In the genomic region with DNA sequence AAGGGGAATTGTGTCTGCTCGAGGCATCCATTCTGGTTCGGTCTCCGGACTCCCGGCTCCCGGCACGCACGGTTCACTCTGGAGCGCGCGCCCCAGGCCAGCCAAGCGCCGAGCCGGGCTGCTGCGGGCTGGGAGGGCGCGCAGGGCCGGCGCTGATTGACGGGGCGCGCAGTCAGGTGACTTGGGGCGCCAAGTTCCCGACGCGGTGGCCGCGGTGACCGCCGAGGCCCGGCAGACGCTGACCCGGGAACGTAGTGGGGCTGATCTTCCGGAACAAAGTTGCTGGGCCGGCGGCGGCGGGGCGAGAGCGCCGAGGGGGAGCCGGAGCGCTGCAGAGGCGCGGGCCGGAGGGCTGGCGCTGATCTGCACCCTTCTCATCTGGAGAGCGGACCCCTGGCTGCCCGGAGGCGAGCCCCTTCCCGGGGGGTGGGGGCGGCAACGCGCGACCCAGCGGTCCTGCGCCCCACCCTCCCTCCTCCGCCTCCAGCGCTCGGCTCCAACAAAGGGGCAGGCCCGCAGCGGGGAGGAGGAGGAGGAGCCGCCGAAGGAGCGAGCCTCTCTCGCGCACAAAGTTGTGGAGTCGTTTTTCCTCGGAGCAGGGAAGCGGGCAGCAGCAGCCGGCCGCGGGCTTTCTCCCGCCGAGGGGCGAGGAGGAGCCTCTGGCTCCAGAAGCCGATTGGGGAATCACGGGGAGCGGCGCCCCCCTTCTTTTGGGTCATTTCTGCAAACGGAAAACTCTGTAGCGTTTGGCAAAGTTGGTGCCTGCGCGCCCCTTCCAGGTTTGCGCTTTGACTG, we compare ENCODE assay signal across 1 cellular context.
TF ChIP-seq lines count a peak whose summit lies in the region.

UTRN (plus strand) TSS at position 583 of the 795 bp plus-strand sequence. CDS start 6,494 bp downstream, outside the sequence.

TF ChIP-seq in HepG2, 621 proteins besides CTCF, POLR2A, EP300 and RAD21 (continued from another document and continues in another):
- TF ChIP-seq, protein P1, sequence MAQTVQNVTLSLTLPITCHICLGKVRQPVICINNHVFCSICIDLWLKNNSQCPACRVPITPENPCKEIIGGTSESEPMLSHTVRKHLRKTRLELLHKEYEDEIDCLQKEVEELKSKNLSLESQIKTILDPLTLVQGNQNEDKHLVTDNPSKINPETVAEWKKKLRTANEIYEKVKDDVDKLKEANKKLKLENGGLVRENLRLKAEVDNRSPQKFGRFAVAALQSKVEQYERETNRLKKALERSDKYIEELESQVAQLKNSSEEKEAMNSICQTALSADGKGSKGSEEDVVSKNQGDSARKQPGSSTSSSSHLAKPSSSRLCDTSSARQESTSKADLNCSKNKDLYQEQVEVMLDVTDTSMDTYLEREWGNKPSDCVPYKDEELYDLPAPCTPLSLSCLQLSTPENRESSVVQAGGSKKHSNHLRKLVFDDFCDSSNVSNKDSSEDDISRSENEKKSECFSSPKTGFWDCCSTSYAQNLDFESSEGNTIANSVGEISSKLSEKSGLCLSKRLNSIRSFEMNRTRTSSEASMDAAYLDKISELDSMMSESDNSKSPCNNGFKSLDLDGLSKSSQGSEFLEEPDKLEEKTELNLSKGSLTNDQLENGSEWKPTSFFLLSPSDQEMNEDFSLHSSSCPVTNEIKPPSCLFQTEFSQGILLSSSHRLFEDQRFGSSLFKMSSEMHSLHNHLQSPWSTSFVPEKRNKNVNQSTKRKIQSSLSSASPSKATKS (CRISPR knock-in tag; IDR thresholded peaks at IDR 0.05) = no peak; the same call in 1 of the 2 replicates
- no peak for TF ChIP-seq ZC3H4 (CRISPR knock-in tag; IDR thresholded peaks at IDR 0.05; ENCODE audit: borderline replicate concordance)
- TF ChIP-seq FOXJ3 (CRISPR knock-in tag; IDR thresholded peaks at IDR 0.05; ENCODE audit: borderline replicate concordance) = peak; percentile 25; the same call in 1 of the 2 replicates
- peak; percentile 98 for TF ChIP-seq ZKSCAN1 (IDR thresholded peaks at IDR 0.05; ENCODE audit: low read length)
- TF ChIP-seq, protein P2, sequence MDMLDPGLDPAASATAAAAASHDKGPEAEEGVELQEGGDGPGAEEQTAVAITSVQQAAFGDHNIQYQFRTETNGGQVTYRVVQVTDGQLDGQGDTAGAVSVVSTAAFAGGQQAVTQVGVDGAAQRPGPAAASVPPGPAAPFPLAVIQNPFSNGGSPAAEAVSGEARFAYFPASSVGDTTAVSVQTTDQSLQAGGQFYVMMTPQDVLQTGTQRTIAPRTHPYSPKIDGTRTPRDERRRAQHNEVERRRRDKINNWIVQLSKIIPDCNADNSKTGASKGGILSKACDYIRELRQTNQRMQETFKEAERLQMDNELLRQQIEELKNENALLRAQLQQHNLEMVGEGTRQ (IDR thresholded peaks at IDR 0.05; ENCODE audit: low read depth, low read length) = peak; percentile 43; the same call in 1 of the 2 replicates
- TF ChIP-seq, protein P2 (CRISPR knock-in tag; IDR thresholded peaks at IDR 0.05; ENCODE audit: borderline replicate concordance) = peak; percentile 74; the same call in 1 of the 2 replicates
- no peak for TF ChIP-seq ZNF644 (CRISPR knock-in tag; IDR thresholded peaks at IDR 0.05; ENCODE audit: low read depth)
- TF ChIP-seq ZNF441 (CRISPR knock-in tag; IDR thresholded peaks at IDR 0.05; ENCODE audit: borderline replicate concordance) = peak; percentile 81
- no peak for TF ChIP-seq ZNF12 (CRISPR knock-in tag; IDR thresholded peaks at IDR 0.05)
- peak; percentile 78; the same call in 1 of the 2 replicates for TF ChIP-seq ZNF430 (CRISPR knock-in tag; IDR thresholded peaks at IDR 0.05)
- no peak for TF ChIP-seq ZNF879 (CRISPR knock-in tag; IDR thresholded peaks at IDR 0.05)
- peak; percentile 99 for TF ChIP-seq MYPOP (CRISPR knock-in tag; IDR thresholded peaks at IDR 0.05)
- TF ChIP-seq ZNF543 (CRISPR knock-in tag; IDR thresholded peaks at IDR 0.05) = peak; percentile 82
- TF ChIP-seq ZMAT3 (CRISPR knock-in tag; conservative IDR thresholded peaks at IDR 0.05) = peak; percentile 97
- peak; percentile 9; the same call in 1 of the 2 replicates for TF ChIP-seq CBX5 (CRISPR knock-in tag; IDR thresholded peaks at IDR 0.05; ENCODE audit: borderline replicate concordance)
- TF ChIP-seq ZIK1 (CRISPR knock-in tag; IDR thresholded peaks at IDR 0.05; ENCODE audit: borderline replicate concordance, low read depth) = peak; percentile 91
- 0 out of 2 replicates have a peak, but pooled peaks have one; percentile 25 for TF ChIP-seq ZMYM3 (CRISPR knock-in tag; IDR thresholded peaks at IDR 0.05)
- peak; percentile 93 for TF ChIP-seq HDAC1 (CRISPR knock-in tag; IDR thresholded peaks at IDR 0.05)
- TF ChIP-seq TBP (CRISPR knock-in tag; IDR thresholded peaks at IDR 0.05) = peak; percentile 86; the same call in 1 of the 2 replicates
- no peak for TF ChIP-seq ZNF513 (CRISPR knock-in tag; conservative IDR thresholded peaks at IDR 0.05)
- TF ChIP-seq CCAR2 (optimal IDR thresholded peaks at IDR 0.05; ENCODE audit: low read depth, low read length) = no peak
- peak; percentile 74; the same call in 1 of the 2 replicates for TF ChIP-seq ZNF276 (CRISPR knock-in tag; IDR thresholded peaks at IDR 0.05; ENCODE audit: low read depth)
- no peak for TF ChIP-seq DNMT3B (CRISPR knock-in tag; conservative IDR thresholded peaks at IDR 0.05)
- TF ChIP-seq, protein P3, sequence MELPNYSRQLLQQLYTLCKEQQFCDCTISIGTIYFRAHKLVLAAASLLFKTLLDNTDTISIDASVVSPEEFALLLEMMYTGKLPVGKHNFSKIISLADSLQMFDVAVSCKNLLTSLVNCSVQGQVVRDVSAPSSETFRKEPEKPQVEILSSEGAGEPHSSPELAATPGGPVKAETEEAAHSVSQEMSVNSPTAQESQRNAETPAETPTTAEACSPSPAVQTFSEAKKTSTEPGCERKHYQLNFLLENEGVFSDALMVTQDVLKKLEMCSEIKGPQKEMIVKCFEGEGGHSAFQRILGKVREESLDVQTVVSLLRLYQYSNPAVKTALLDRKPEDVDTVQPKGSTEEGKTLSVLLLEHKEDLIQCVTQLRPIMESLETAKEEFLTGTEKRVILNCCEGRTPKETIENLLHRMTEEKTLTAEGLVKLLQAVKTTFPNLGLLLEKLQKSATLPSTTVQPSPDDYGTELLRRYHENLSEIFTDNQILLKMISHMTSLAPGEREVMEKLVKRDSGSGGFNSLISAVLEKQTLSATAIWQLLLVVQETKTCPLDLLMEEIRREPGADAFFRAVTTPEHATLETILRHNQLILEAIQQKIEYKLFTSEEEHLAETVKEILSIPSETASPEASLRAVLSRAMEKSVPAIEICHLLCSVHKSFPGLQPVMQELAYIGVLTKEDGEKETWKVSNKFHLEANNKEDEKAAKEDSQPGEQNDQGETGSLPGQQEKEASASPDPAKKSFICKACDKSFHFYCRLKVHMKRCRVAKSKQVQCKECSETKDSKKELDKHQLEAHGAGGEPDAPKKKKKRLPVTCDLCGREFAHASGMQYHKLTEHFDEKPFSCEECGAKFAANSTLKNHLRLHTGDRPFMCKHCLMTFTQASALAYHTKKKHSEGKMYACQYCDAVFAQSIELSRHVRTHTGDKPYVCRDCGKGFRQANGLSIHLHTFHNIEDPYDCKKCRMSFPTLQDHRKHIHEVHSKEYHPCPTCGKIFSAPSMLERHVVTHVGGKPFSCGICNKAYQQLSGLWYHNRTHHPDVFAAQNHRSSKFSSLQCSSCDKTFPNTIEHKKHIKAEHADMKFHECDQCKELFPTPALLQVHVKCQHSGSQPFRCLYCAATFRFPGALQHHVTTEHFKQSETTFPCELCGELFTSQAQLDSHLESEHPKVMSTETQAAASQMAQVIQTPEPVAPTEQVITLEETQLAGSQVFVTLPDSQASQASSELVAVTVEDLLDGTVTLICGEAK (IDR thresholded peaks at IDR 0.05) = no peak
- TF ChIP-seq, protein P3 (CRISPR knock-in tag; IDR thresholded peaks at IDR 0.05) = peak; percentile 82
- peak; percentile 31; the same call in 1 of the 2 replicates for TF ChIP-seq GPN1 (CRISPR knock-in tag; IDR thresholded peaks at IDR 0.05; ENCODE audit: borderline replicate concordance)
- peak; percentile 96 for TF ChIP-seq ZNF891 (CRISPR knock-in tag; IDR thresholded peaks at IDR 0.05)
- TF ChIP-seq SALL2 (CRISPR knock-in tag; IDR thresholded peaks at IDR 0.05) = peak; percentile 94
- TF ChIP-seq KAT7 (CRISPR knock-in tag; IDR thresholded peaks at IDR 0.05; ENCODE audit: borderline replicate concordance) = peak; percentile 99
- peak; percentile 37; the same call in 1 of the 2 replicates for TF ChIP-seq RAD51 (IDR thresholded peaks at IDR 0.05; ENCODE audit: borderline replicate concordance)
- TF ChIP-seq ZNF747 (CRISPR knock-in tag; IDR thresholded peaks at IDR 0.05; ENCODE audit: borderline replicate concordance) = peak; percentile 99
- peak; percentile 77 for TF ChIP-seq ETV5 (CRISPR knock-in tag; IDR thresholded peaks at IDR 0.05; ENCODE audit: borderline replicate concordance)
- TF ChIP-seq, protein P4, sequence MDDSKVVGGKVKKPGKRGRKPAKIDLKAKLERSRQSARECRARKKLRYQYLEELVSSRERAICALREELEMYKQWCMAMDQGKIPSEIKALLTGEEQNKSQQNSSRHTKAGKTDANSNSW (CRISPR knock-in tag; IDR thresholded peaks at IDR 0.05; ENCODE audit: borderline replicate concordance) = no peak; the same call in 1 of the 2 replicates
- peak; percentile 90 for TF ChIP-seq ARNT2 (CRISPR knock-in tag; IDR thresholded peaks at IDR 0.05; ENCODE audit: low read depth)
- no peak for TF ChIP-seq REXO4 (CRISPR knock-in tag; IDR thresholded peaks at IDR 0.05; ENCODE audit: borderline replicate concordance)
- TF ChIP-seq ZNF567 (CRISPR knock-in tag; IDR thresholded peaks at IDR 0.05; ENCODE audit: borderline replicate concordance) = 0 out of 2 replicates have a peak, but pooled peaks have one; percentile 25
- peak; percentile 96 for TF ChIP-seq ZNF790 (CRISPR knock-in tag; IDR thresholded peaks at IDR 0.05; ENCODE audit: borderline replicate concordance)
- peak; percentile 88 for TF ChIP-seq POLR2G (IDR thresholded peaks at IDR 0.05; ENCODE audit: low read depth, low read length)
- TF ChIP-seq HCFC1 (IDR thresholded peaks at IDR 0.05; ENCODE audit: low read depth, low read length) = no peak
